18 cellular contexts compared by ENCODE assay signal in genomic region chr2:10103179-10103578, GRCh38. TPM values are rescaled to one million over a fixed set of nuclear protein-coding genes. Genes with fewer than 3 reads are reported as not detected.
"Had no signal": no experiment of that assay in that cellular context is flagged by ENCODE, and none has a peak within 500 bp of the region (broad histone marks: within the 10 kb centered on the region; RNA-seq: fewer than 3 reads in every experiment).

No MANE protein-coding gene starts in this region.

- H3K4me3 ChIP-seq: ascending aorta, colonic mucosa, psoas muscle, smooth muscle cell, stomach had no signal

- H3K9me3 ChIP-seq: colonic mucosa, psoas muscle had no signal

- H3K4me1 ChIP-seq: ascending aorta, colonic mucosa, psoas muscle, stomach had no signal

- H3K36me3 ChIP-seq: ascending aorta, colonic mucosa, stomach had no signal

- H3K27ac ChIP-seq: ascending aorta, colonic mucosa, epithelial cell of prostate, psoas muscle, stomach, VCaP had no signal

- ATAC-seq: naive thymus-derived CD8-positive, alpha-beta T cell; psoas muscle; sciatic nerve; stimulated activated effector memory CD8-positive, alpha-beta T cell treated with anti-CD3 and anti-CD28 coated beads, Interleukin-12 subunit alpha, Interleukin-12 subunit beta, amount 100 ng/mL, for 72 hours had no signal

- H3K27me3 ChIP-seq: ascending aorta, colonic mucosa had no signal

- H3K4me2 ChIP-seq: smooth muscle cell had no signal

- DNase-seq: activated CD4-positive, alpha-beta T cell treated with anti-CD3 and anti-CD28 coated beads for 1 hour; activated gamma-delta T cell; colonic mucosa; endodermal cell; foreskin fibroblast; hippocampal formation; left cardiac atrium; mesendoderm; naive thymus-derived CD8-positive, alpha-beta T cell; psoas muscle; stimulated activated CD4-positive, alpha-beta T cell treated with anti-CD3 and anti-CD28 coated beads, Interleukin-4, amount 100 ng/mL, for 24 hours; stomach had no signal

RNA-seq across cellular contexts. Expression of gene RRM2, which starts 19.4 kb away (rescaled TPM):
- total RNA-seq: ascending aorta had no signal

RNA-seq across cellular contexts. Expression of gene CYS1, which starts 23.0 kb away (rescaled TPM):
- total RNA-seq: naive thymus-derived CD8-positive, alpha-beta T cell had no signal
